9 cellular contexts compared by ENCODE assay signal in genomic region chr19:38425810-38426466, GRCh38. TPM values are rescaled to one million over a fixed set of nuclear protein-coding genes. Genes with fewer than 3 reads are reported as not detected.
DNase-seq lines count a peak whose midpoint lies in the region; FAIRE-seq and TF ChIP-seq lines count a peak whose summit lies in the region.
"Had no signal": no experiment of that assay in that cellular context is flagged by ENCODE, and none has a peak within 500 bp of the region (broad histone marks: within the 10 kb centered on the region; RNA-seq: fewer than 3 reads in every experiment).

TSS of gene RASGRP4 (minus strand) at chr19:38426219. CDS start at chr19:38426091, 128 bp downstream.

- no peaks in the 10 kb centered on the region for H3K9me2 ChIP-seq in hepatocyte (replicated peaks; ENCODE audit: insufficient read depth)

- H3K9me3 ChIP-seq in hepatocyte (ENCODE audit: low read depth): no peaks in the 10 kb centered on the region

- peak within 1 kb of the TSS; percentile 77 for H3K4me3 Mint-ChIP-seq in glutamatergic neuron (ENCODE audit: unreplicated experiment)

- H2AFZ ChIP-seq in hepatocyte: no peak within 1 kb of the TSS

- TF ChIP-seq POLR2A in GM12892 (IDR thresholded peaks at IDR 0.05; ENCODE audit: low read depth, low read length): no peak

- no peak within 1 kb of the TSS for H3K4me3 ChIP-seq in hepatocyte

- no peak within 1 kb of the TSS for H3K27ac ChIP-seq in hepatocyte

- TF ChIP-seq CTCF in glutamatergic neuron (IDR thresholded peaks at IDR 0.05; ENCODE audit: partially characterized antibody, unreplicated experiment) (no peak), hepatocyte (IDR thresholded peaks at IDR 0.05; ENCODE audit: poor library complexity) (no peak)

- FAIRE-seq in GM12892 (lab: Jason Lieb, UNC) (no peak), urothelium cell line (lab: Jason Lieb, UNC) (no peak)

- no peaks in the 10 kb centered on the region for H3K36me3 ChIP-seq in hepatocyte (replicated peaks; ENCODE audit: insufficient read depth, low read depth)

- H3K27ac Mint-ChIP-seq in glutamatergic neuron (ENCODE audit: unreplicated experiment): no peak within 1 kb of the TSS

- WGBS in hepatocyte (ENCODE audit: low lambda C conversion rate, missing lambda C conversion rate): 56% methylated on average over 16 of the region's 20 CpGs

- no peak within 1 kb of the TSS for H3K4me2 ChIP-seq in hepatocyte

- peaks cover 2% of the 10 kb centered on the region for H3K9me3 Mint-ChIP-seq in glutamatergic neuron (ENCODE audit: unreplicated experiment)

- peaks cover 15% of the 10 kb centered on the region for H3K4me1 Mint-ChIP-seq in glutamatergic neuron (ENCODE audit: low read depth, unreplicated experiment)

- peaks cover 2% of the 10 kb centered on the region for H3K27me3 Mint-ChIP-seq in glutamatergic neuron (ENCODE audit: unreplicated experiment)

- H3K4me1 ChIP-seq in hepatocyte (ENCODE audit: insufficient read depth): no peaks in the 10 kb centered on the region

- DNase-seq in GM12892 (ENCODE audit: insufficient read length): peak; percentile 51
- peak in 3 of 5 experiments; percentile 39 to 87 (median 46) for DNase-seq in T-helper 2 cell
- DNase-seq in glutamatergic neuron: peak; percentile 49
- DNase-seq in stimulated activated CD4-positive, alpha-beta T cell treated with anti-CD3 and anti-CD28 coated beads, Interleukin-15, amount 100 ng/mL, for 24 hours: peak; percentile 71
- no peak for DNase-seq in NCI-H226
- no peak for DNase-seq in urothelium cell line (ENCODE audit: low spot score)
- no peak for DNase-seq in AG08396 (ENCODE audit: low spot score)
- no peak for DNase-seq in hepatocyte (ENCODE audit: low spot score)
- DNase-seq: NCI-H345 had no signal

- no peaks in the 10 kb centered on the region for H4K20me1 ChIP-seq in hepatocyte (ENCODE audit: insufficient read depth, poor library complexity, severe bottlenecking)

- no peaks in the 10 kb centered on the region for H3K36me3 Mint-ChIP-seq in glutamatergic neuron (ENCODE audit: unreplicated experiment)

- no peaks in the 10 kb centered on the region for H3K27me3 ChIP-seq in hepatocyte

- no peaks in the 10 kb centered on the region for H3K79me2 ChIP-seq in hepatocyte

RNA-seq across cellular contexts. Expression of gene RASGRP4, which starts in this region (rescaled TPM):
- 1.5 TPM for polyA plus RNA-seq in GM12892 (2012; ENCODE audit: missing spikeins)
- total RNA-seq in glutamatergic neuron (ENCODE audit: unreplicated experiment) (not detected), hepatocyte (0.07 and 0.36 TPM in 2 replicates)
- polyA plus RNA-seq in hepatocyte: 0.44 TPM in 1 of 2 replicates, not detected in the other

Comparison
In these comparisons a context has a peak if more than half of its experiments do, and no peak if none do; other contexts are left out.
1. Peak in DNase-seq in glutamatergic neuron; RNA of the gene not detected or under 1 TPM.
2. DNase-seq: peak in GM12892 (single experiment), T-helper 2 cell (3 of 5) and stimulated activated CD4-positive, alpha-beta T cell treated with anti-CD3 and anti-CD28 coated beads, Interleukin-15, amount 100 ng/mL, for 24 hours (single experiment); none in NCI-H226 (single experiment), urothelium cell line (single experiment), AG08396 (single experiment) and hepatocyte (single experiment).